Comparison of ENCODE assay signal across 10 cellular contexts in the genomic region with DNA sequence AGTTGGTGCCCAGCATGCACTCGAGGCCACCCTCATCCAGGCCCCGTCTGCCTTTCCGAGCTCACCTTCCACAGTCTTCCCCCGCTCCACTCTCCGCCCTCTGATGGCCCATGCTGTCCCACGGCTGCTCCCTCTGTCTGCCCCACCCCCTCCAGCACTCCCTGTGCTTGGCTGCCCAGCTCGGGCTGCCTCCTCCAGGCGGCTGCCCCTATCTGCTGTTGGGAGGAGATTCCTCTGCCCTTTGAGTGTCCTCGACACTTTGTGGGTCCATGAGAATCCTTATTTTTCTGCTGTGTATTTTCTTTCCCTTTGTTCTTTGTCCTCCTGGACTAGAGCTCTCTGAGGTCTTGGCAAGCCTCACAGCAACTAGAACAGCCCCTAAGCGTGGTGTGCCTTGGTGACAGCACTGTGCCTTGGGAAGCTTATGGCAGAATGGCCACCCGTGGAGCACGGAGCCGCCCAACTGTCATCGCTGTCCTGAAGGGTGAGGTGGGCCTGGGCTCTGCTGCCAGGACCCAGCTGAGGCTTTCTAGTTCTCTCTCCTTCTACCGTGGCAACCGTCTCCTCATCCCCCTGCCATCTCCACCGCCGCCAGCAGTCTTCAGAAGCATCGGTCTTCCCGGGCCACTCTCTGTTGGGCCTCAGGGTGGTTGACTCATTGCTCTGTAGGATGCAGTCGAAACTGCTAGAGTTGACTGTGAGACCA. TPM values are rescaled to one million over a fixed set of nuclear protein-coding genes. Genes with fewer than 3 reads are reported as not detected.
DNase-seq lines count a peak whose midpoint lies in the region; ATAC-seq and TF ChIP-seq lines count a peak whose summit lies in the region.
"Had no signal": no experiment of that assay in that cellular context is flagged by ENCODE, and none has a peak within 500 bp of the region (broad histone marks: within the 10 kb centered on the region; RNA-seq: fewer than 3 reads in every experiment).

No MANE protein-coding gene starts in this region.

- POLR2A ChIA-PET in activated CD8-positive, alpha-beta T cell treated with anti-CD3 and anti-CD28 coated beads for 36 hours (lab: Charles Lee), result interaction anchor here (1.6 to 3.3 kb wide), 2 partner anchors 9 to 454 kb away, joined by 4 to 21 read pairs; a partner anchor contains a TSS
- POLR2A ChIA-PET in activated CD8-positive, alpha-beta T cell treated with anti-CD3 and anti-CD28 coated beads, Interleukin-2, amount 10 ng/mL, durations not matched to agents 7 days and 5 days (lab: Charles Lee), result interaction anchor here (1.2 to 1.3 kb wide), 2 partner anchors 9 to 130 kb away, joined by 3 to 4 read pairs; no protein-coding TSS in a partner anchor

- no peak for TF ChIP-seq CTCF in activated CD8-positive, alpha-beta T cell treated with anti-CD3 and anti-CD28 coated beads for 36 hours (IDR thresholded peaks at IDR 0.05)
- TF ChIP-seq CTCF in brain microvascular endothelial cell (IDR thresholded peaks at IDR 0.05; ENCODE audit: low read depth, low read length, missing control alignments) (peak; percentile 29), stomach (IDR thresholded peaks at IDR 0.05) (no peak), lower leg skin (IDR thresholded peaks at IDR 0.05) (no peak)

- H3K4me1 ChIP-seq in stomach, result peaks cover 43 to 76% (median 66%) of the 10 kb centered on the region in 4 donors

- H3K36me3 ChIP-seq in brain microvascular endothelial cell (replicated peaks) (peaks cover 37% of the 10 kb centered on the region), stomach (peaks cover 33 to 44% (median 41%) of the 10 kb centered on the region in 4 donors)

- H3K27ac ChIP-seq in brain microvascular endothelial cell, result no peak overlapping the region
- peak overlapping the region in 4 of 5 donors; percentile 8 to 39 (median 22) for H3K27ac ChIP-seq in stomach

- no peak overlapping the region for H3K4me3 Mint-ChIP-seq in activated CD8-positive, alpha-beta T cell treated with anti-CD3 and anti-CD28 coated beads for 36 hours
- no peak overlapping the region for H3K4me3 Mint-ChIP-seq in activated CD8-positive, alpha-beta T cell treated with anti-CD3 and anti-CD28 coated beads, Interleukin-2, amount 10 ng/mL, durations not matched to agents 7 days and 5 days

- CTCF ChIA-PET in activated CD8-positive, alpha-beta T cell treated with anti-CD3 and anti-CD28 coated beads for 36 hours (lab: Charles Lee), result interaction anchor here (2.5 kb wide), 1 partner anchor 159 kb away, joined by 7 read pairs; no protein-coding TSS in a partner anchor
- CTCF ChIA-PET in activated CD8-positive, alpha-beta T cell treated with anti-CD3 and anti-CD28 coated beads, Interleukin-2, amount 10 ng/mL, durations not matched to agents 7 days and 5 days (lab: Charles Lee), result interaction anchor here (9.4 kb wide), 1 partner anchor 9 kb away, joined by 75 read pairs; a partner anchor contains a TSS

- H3K9me3 ChIP-seq in stomach, result no peaks in the 10 kb centered on the region

- WGBS in stomach, 5 donors, result 58 to 71% (median 62%) methylated on average over 21 of the region's 21 CpGs
- WGBS in lower leg skin, 2 donors, result 51 to 53% methylated on average over 21 of the region's 21 CpGs

- no peak for ATAC-seq in activated CD8-positive, alpha-beta T cell treated with anti-CD3 and anti-CD28 coated beads for 36 hours
- no peak for ATAC-seq in activated CD8-positive, alpha-beta T cell treated with anti-CD3 and anti-CD28 coated beads, Interleukin-2, amount 10 ng/mL, durations not matched to agents 7 days and 5 days

- no peak for DNase-seq in activated CD8-positive, alpha-beta T cell treated with anti-CD3 and anti-CD28 coated beads for 36 hours
- DNase-seq in activated CD8-positive, alpha-beta T cell treated with anti-CD3 and anti-CD28 coated beads, Interleukin-2, amount 10 ng/mL, durations not matched to agents 7 days and 5 days, result no peak
- DNase-seq in brain microvascular endothelial cell (peak; percentile 43), hippocampal formation (lab: John Stamatoyannopoulos, UW) (peak; percentile 19 to 35), stomach (no peak), NCI-H187 treated with DMSO at 0.1 percent for 48 hours (lab: John Stamatoyannopoulos, UW) (no peak), dedifferentiated amniotic fluid mesenchymal stem cell (ENCODE audit: extremely low spot score) (no peak), lower leg skin (ENCODE audit: low spot score in 2 of 2) (no peak)
- DNase-seq: NCI-H1417 had no signal

- H3K27ac Mint-ChIP-seq in activated CD8-positive, alpha-beta T cell treated with anti-CD3 and anti-CD28 coated beads for 36 hours, result peak overlapping the region; percentile 48
- H3K27ac Mint-ChIP-seq in activated CD8-positive, alpha-beta T cell treated with anti-CD3 and anti-CD28 coated beads, Interleukin-2, amount 10 ng/mL, durations not matched to agents 7 days and 5 days, result no peak overlapping the region

- no peak for TF ChIP-seq EP300 in stomach (IDR thresholded peaks at IDR 0.05)

- peaks cover 49% of the 10 kb centered on the region for H3K4me1 Mint-ChIP-seq in activated CD8-positive, alpha-beta T cell treated with anti-CD3 and anti-CD28 coated beads for 36 hours (ENCODE audit: low read depth)
- H3K4me1 Mint-ChIP-seq in activated CD8-positive, alpha-beta T cell treated with anti-CD3 and anti-CD28 coated beads, Interleukin-2, amount 10 ng/mL, durations not matched to agents 7 days and 5 days (ENCODE audit: low read depth), result peaks cover 45% of the 10 kb centered on the region

- intact Hi-C loops in activated CD8-positive, alpha-beta T cell treated with anti-CD3 and anti-CD28 coated beads for 36 hours (cut with micrococcal nuclease), result no loop called here
- intact Hi-C loops in stomach (cut with DNase I; ENCODE audit: low total_unique reads), result no loop called here
- intact Hi-C loops in lower leg skin (cut with DNase I; ENCODE audit: low total_unique reads), result no loop called here

- in situ Hi-C loops in brain microvascular endothelial cell (cut with HindIII; ENCODE audit: low pct_ligation_motif_present, low sequenced_read_pairs), result no loop called here

- no peaks in the 10 kb centered on the region for H3K9me3 Mint-ChIP-seq in activated CD8-positive, alpha-beta T cell treated with anti-CD3 and anti-CD28 coated beads for 36 hours
- H3K9me3 Mint-ChIP-seq in activated CD8-positive, alpha-beta T cell treated with anti-CD3 and anti-CD28 coated beads, Interleukin-2, amount 10 ng/mL, durations not matched to agents 7 days and 5 days (ENCODE audit: insufficient read depth), result no peaks in the 10 kb centered on the region

- peaks cover 52% of the 10 kb centered on the region for H3K36me3 Mint-ChIP-seq in activated CD8-positive, alpha-beta T cell treated with anti-CD3 and anti-CD28 coated beads for 36 hours (ENCODE audit: low read depth)
- H3K36me3 Mint-ChIP-seq in activated CD8-positive, alpha-beta T cell treated with anti-CD3 and anti-CD28 coated beads, Interleukin-2, amount 10 ng/mL, durations not matched to agents 7 days and 5 days (ENCODE audit: low read depth), result peaks cover 44% of the 10 kb centered on the region

- H3K4me3 ChIP-seq in brain microvascular endothelial cell (ENCODE audit: low read depth, low read length) (no peak overlapping the region), stomach (no peak overlapping the region), lower leg skin (ENCODE audit: low read depth, poor library complexity, severe bottlenecking) (no peak overlapping the region)
- H3K4me3 ChIP-seq: coronary artery had no signal

- no peaks in the 10 kb centered on the region for H3K27me3 Mint-ChIP-seq in activated CD8-positive, alpha-beta T cell treated with anti-CD3 and anti-CD28 coated beads for 36 hours
- H3K27me3 Mint-ChIP-seq in activated CD8-positive, alpha-beta T cell treated with anti-CD3 and anti-CD28 coated beads, Interleukin-2, amount 10 ng/mL, durations not matched to agents 7 days and 5 days (ENCODE audit: low read depth), result no peaks in the 10 kb centered on the region

- no peaks in the 10 kb centered on the region for H3K27me3 ChIP-seq in brain microvascular endothelial cell (replicated peaks)
- H3K27me3 ChIP-seq in stomach, result no peaks in the 10 kb centered on the region

- TF ChIP-seq POLR2A in stomach (IDR thresholded peaks at IDR 0.05) (no peak), lower leg skin (IDR thresholded peaks at IDR 0.05) (no peak)

RNA-seq across cellular contexts. Expression of a gene that starts 5.2 kb away (rescaled TPM):
- 10 to 100 TPM; 69.5 to 74.4 TPM for total RNA-seq in activated CD8-positive, alpha-beta T cell treated with anti-CD3 and anti-CD28 coated beads for 36 hours
- total RNA-seq in activated CD8-positive, alpha-beta T cell treated with anti-CD3 and anti-CD28 coated beads, Interleukin-2, amount 10 ng/mL, durations not matched to agents 7 days and 5 days, result 10 to 100 TPM; 36.2 to 39.2 TPM
- total RNA-seq in stomach, result 10 to 100 TPM in 4 of 5 donors, 1 to 10 TPM in 1; 1.7 to 29.8 (median 16.1) TPM
- polyA plus RNA-seq in stomach, result 10 to 100 TPM; 40.2 to 68.4 (median 45.8) TPM
- total RNA-seq in lower leg skin, result 10 to 100 TPM; 19.7 to 31.0 (median 25.7) TPM

RNA-seq across cellular contexts. Expression of a gene that starts 10.2 kb away (rescaled TPM):
- total RNA-seq in activated CD8-positive, alpha-beta T cell treated with anti-CD3 and anti-CD28 coated beads for 36 hours, result not detected
- not detected for total RNA-seq in activated CD8-positive, alpha-beta T cell treated with anti-CD3 and anti-CD28 coated beads, Interleukin-2, amount 10 ng/mL, durations not matched to agents 7 days and 5 days
- total RNA-seq in stomach, result not detected
- polyA plus RNA-seq in stomach, result under 1 TPM in 1 of 3 donors, not detected in 2; 0.13 TPM
- not detected for total RNA-seq in lower leg skin

RNA-seq across cellular contexts. Expression of a gene that starts 10.8 kb away (rescaled TPM):
- total RNA-seq in activated CD8-positive, alpha-beta T cell treated with anti-CD3 and anti-CD28 coated beads for 36 hours, result 10 to 100 TPM; 16.6 TPM
- total RNA-seq in activated CD8-positive, alpha-beta T cell treated with anti-CD3 and anti-CD28 coated beads, Interleukin-2, amount 10 ng/mL, durations not matched to agents 7 days and 5 days, result 10 to 100 TPM; 25.4 to 27.7 TPM
- total RNA-seq in stomach (10 to 100 TPM in 4 of 5 donors, 1 to 10 TPM in 1; 7.5 to 35.6 (median 18.1) TPM), lower leg skin (10 to 100 TPM; 33.0 to 46.9 (median 40.1) TPM)
- polyA plus RNA-seq in stomach, result 10 to 100 TPM in 2 of 3 donors, 1 to 10 TPM in 1; 9.6 to 12.6 (median 10.3) TPM

RNA-seq across cellular contexts. Expression of a gene that starts 34.3 kb away (rescaled TPM):
- total RNA-seq in activated CD8-positive, alpha-beta T cell treated with anti-CD3 and anti-CD28 coated beads for 36 hours, result 1 to 10 TPM in 1 of 2 experiments, under 1 TPM in 1; 0.85 to 1.2 TPM
- total RNA-seq in activated CD8-positive, alpha-beta T cell treated with anti-CD3 and anti-CD28 coated beads, Interleukin-2, amount 10 ng/mL, durations not matched to agents 7 days and 5 days, result under 1 TPM in 1 of 2 experiments, not detected in 1; 0.21 TPM
- total RNA-seq in stomach (1 to 10 TPM in 2 of 5 donors, under 1 TPM in 1, not detected in 2; 0.87 to 2.6 (median 1.7) TPM), lower leg skin (10 to 100 TPM; 10.7 to 24.1 (median 16.6) TPM)
- polyA plus RNA-seq in stomach, result 1 to 10 TPM; 3.3 to 8.4 (median 6.7) TPM

Comparison
In these comparisons a context has a peak if more than half of its experiments do, and no peak if none do; other contexts are left out.
1. DNase-seq: peak in brain microvascular endothelial cell (single experiment) and hippocampal formation (2 of 2); none in activated CD8-positive, alpha-beta T cell treated with anti-CD3 and anti-CD28 coated beads for 36 hours (single experiment), activated CD8-positive, alpha-beta T cell treated with anti-CD3 and anti-CD28 coated beads, Interleukin-2, amount 10 ng/mL, durations not matched to agents 7 days and 5 days (single experiment), stomach (single experiment), NCI-H187 treated with DMSO at 0.1 percent for 48 hours (single experiment), dedifferentiated amniotic fluid mesenchymal stem cell (single experiment) and lower leg skin (0 of 2).